7 cellular contexts compared by ENCODE assay signal in genomic region chr15:51536965-51537574, GRCh38.
DNase-seq lines count a peak whose midpoint lies in the region; ATAC-seq and TF ChIP-seq lines count a peak whose summit lies in the region.

No MANE protein-coding gene starts in this region.

- H3K9me3 ChIP-seq in right cardiac atrium (ENCODE audit: control insufficient read depth, low read length), result no peaks in the 10 kb centered on the region

- peak; percentile 67 for TF ChIP-seq CTCF in GM12872 (IDR thresholded peaks at IDR 0.05; ENCODE audit: insufficient read depth, low read depth, low read length)
- TF ChIP-seq CTCF in epithelial cell of esophagus (IDR thresholded peaks at IDR 0.05; ENCODE audit: insufficient read depth, low read depth, low read length, missing control alignments), result peak; percentile 69
- TF ChIP-seq CTCF in omental fat pad (IDR thresholded peaks at IDR 0.05), result no peak

- H3K27me3 ChIP-seq in right cardiac atrium (ENCODE audit: control insufficient read depth, insufficient read depth), result no peaks in the 10 kb centered on the region

- intact Hi-C loops in right cardiac atrium (cut with DNase I), result no loop called here

- no peaks in the 10 kb centered on the region for H3K4me1 ChIP-seq in right cardiac atrium (ENCODE audit: control insufficient read depth, insufficient read depth, low read length)

- ATAC-seq in HG03457 (IDR thresholded peaks at IDR 0.05; ENCODE audit: unreplicated experiment), result no peak
- no peak for ATAC-seq in omental fat pad (ENCODE audit: low FRiP score)
- no peak for ATAC-seq in right cardiac atrium

- DNase-seq in NCI-H2227 (lab: John Stamatoyannopoulos, UW; ENCODE audit: unreplicated experiment) (peak; percentile 1), epithelial cell of esophagus (ENCODE audit: low read depth) (peak; percentile 28), renal cortical epithelial cell (ENCODE audit: low read depth) (peak; percentile 16), omental fat pad (ENCODE audit: low spot score) (no peak), right cardiac atrium (no peak)

- 15% methylated on average over 1 of the region's 1 CpG for WGBS in right cardiac atrium

- H3K4me3 ChIP-seq in epithelial cell of esophagus (ENCODE audit: low read length) (no peak overlapping the region), right cardiac atrium (ENCODE audit: low read length) (no peak overlapping the region)

- no peak overlapping the region for H3K27ac ChIP-seq in right cardiac atrium (ENCODE audit: low read length)

Comparison
In these comparisons a context has a peak if more than half of its experiments do, and no peak if none do; other contexts are left out.
1. CTCF ChIP-seq: peak in GM12872 (single experiment) and epithelial cell of esophagus (single experiment); none in omental fat pad (0 of 3).
2. DNase-seq: peak in NCI-H2227 (single experiment), epithelial cell of esophagus (single experiment) and renal cortical epithelial cell (single experiment); none in omental fat pad (single experiment) and right cardiac atrium (0 of 3).